9 cellular contexts compared by ENCODE assay signal in genomic region chr10:93437946-93438795, GRCh38. TPM values are rescaled to one million over a fixed set of nuclear protein-coding genes. Genes with fewer than 3 reads are reported as not detected.
DNase-seq lines count a peak whose midpoint lies in the region; ATAC-seq and TF ChIP-seq lines count a peak whose summit lies in the region.
"Had no signal": no experiment of that assay in that cellular context is flagged by ENCODE, and none has a peak within 500 bp of the region (broad histone marks: within the 10 kb centered on the region; RNA-seq: fewer than 3 reads in every experiment).

No MANE protein-coding gene starts in this region.

- no peak for DNase-seq in Panc1 (ENCODE audit: low read depth, low spot score)
- peak; percentile 75 for DNase-seq in fibroblast of mammary gland (ENCODE audit: low read depth)
- DNase-seq in neuronal stem cell (ENCODE audit: low spot score), result no peak
- DNase-seq in posterior vena cava (ENCODE audit: low spot score), result no peak
- no peak for DNase-seq in activated CD8-positive, alpha-beta memory T cell treated with anti-CD3 and anti-CD28 coated beads for 24 hours
- DNase-seq in stimulated activated CD8-positive, alpha-beta memory T cell treated with anti-CD3 and anti-CD28 coated beads, Interleukin-4, amount 100 ng/mL, for 48 hours, result no peak
- no peak for DNase-seq in activated T-cell treated with anti-CD3 and anti-CD28 coated beads, Interleukin-2, amount 50 U/mL, for 4 hours

- H3K4me2 ChIP-seq in neuronal stem cell (ENCODE audit: insufficient read depth, low read length, poor library complexity, severe bottlenecking), result peak overlapping the region; percentile 23

- H3K79me1 ChIP-seq in neuronal stem cell (ENCODE audit: low read depth, low read length), result no peaks in the 10 kb centered on the region

- no peaks in the 10 kb centered on the region for H3K9me3 Mint-ChIP-seq in activated T-cell treated with anti-CD3 and anti-CD28 coated beads, Interleukin-2, amount 50 U/mL, for 4 hours

- intact Hi-C loops in Panc1 (cut with micrococcal nuclease; ENCODE audit: unreplicated experiment), result loop anchor here (2.0 kb wide), 1 partner anchor 43 kb away; no protein-coding TSS in a partner anchor
- intact Hi-C loops in posterior vena cava (cut with DNase I), result loop anchor here in 1 of 2 donors (5.0 kb wide), 2 partner anchors 39 to 61 kb away; no protein-coding TSS in a partner anchor

- H3K4me3 ChIP-seq in ACC112 (ENCODE audit: low read depth, low read length) (peak overlapping the region; percentile 60), Panc1 (ENCODE audit: low read depth in 2 of 2, low read length in 2 of 2) (no peak overlapping the region), fibroblast of mammary gland (ENCODE audit: control insufficient read depth, low read depth, low read length) (no peak overlapping the region), neuronal stem cell (ENCODE audit: low read length in 2 of 2) (no peak overlapping the region)

- peak overlapping the region; percentile 10 for H3K4ac ChIP-seq in neuronal stem cell (ENCODE audit: low read length)

- H3K14ac ChIP-seq in neuronal stem cell (ENCODE audit: low read length), result no peak overlapping the region

- H3K27me3 Mint-ChIP-seq in activated T-cell treated with anti-CD3 and anti-CD28 coated beads, Interleukin-2, amount 50 U/mL, for 4 hours (ENCODE audit: low read depth), result no peaks in the 10 kb centered on the region

- H2BK5ac ChIP-seq in neuronal stem cell (ENCODE audit: low read length), result peak overlapping the region; percentile 69

- peaks cover 2% of the 10 kb centered on the region for H3K36me3 Mint-ChIP-seq in activated T-cell treated with anti-CD3 and anti-CD28 coated beads, Interleukin-2, amount 50 U/mL, for 4 hours (ENCODE audit: insufficient read depth)

- WGBS in neuronal stem cell (ENCODE audit: extremely low coverage in 2 of 2, insufficient read length in 2 of 2, insufficient replicate concordance in 1 of 2), 2 donors, result no CpG with 5 or more reads among the region's 25 CpGs

- in situ Hi-C loops in Panc1 (cut with HindIII; ENCODE audit: low pct_unique_long_range_greater_than_20kb, low sequenced_read_pairs), result no loop called here

- CTCF ChIA-PET in Panc1 (lab: Charles Lee), result interaction anchor here (0.6 to 0.7 kb wide), 2 partner anchors 21 to 42 kb away, joined by 3 read pairs; no protein-coding TSS in a partner anchor

- H3K18ac ChIP-seq in neuronal stem cell (ENCODE audit: low read length), result peak overlapping the region; percentile 93

- peaks cover 64% of the 10 kb centered on the region for H3K79me2 ChIP-seq in ACC112 (ENCODE audit: control insufficient read depth, insufficient read depth, low read length, unreplicated experiment)

- H3K4me1 ChIP-seq in ACC112 (ENCODE audit: control insufficient read depth, insufficient read depth, low read length, unreplicated experiment) (peaks cover 75% of the 10 kb centered on the region), Panc1 (ENCODE audit: control insufficient read depth, insufficient read depth, low read length) (peaks cover 87% of the 10 kb centered on the region), neuronal stem cell (ENCODE audit: control insufficient read depth in 2 of 2, insufficient read depth in 1 of 2, low read depth in 1 of 2, low read length in 2 of 2) (peaks cover 25 to 45% of the 10 kb centered on the region in 2 donors)

- POLR2A ChIA-PET in Panc1 (lab: Charles Lee), result interaction anchor here (0.8 to 1.2 kb wide), 3 partner anchors 25 to 44 kb away, joined by 3 to 4 read pairs (median 4); partner anchors contain the start of gene MYOF

- no peaks in the 10 kb centered on the region for H3K4me1 Mint-ChIP-seq in activated T-cell treated with anti-CD3 and anti-CD28 coated beads, Interleukin-2, amount 50 U/mL, for 4 hours (ENCODE audit: low read depth)

- H3K27ac ChIP-seq in ACC112 (ENCODE audit: low read depth, low read length) (peak overlapping the region; percentile 100), Panc1 (ENCODE audit: low read length) (peak overlapping the region; percentile 100), neuronal stem cell (replicated peaks; ENCODE audit: low read length) (peak overlapping the region; percentile 78)
- H3K27ac ChIP-seq: C4-2B had no signal

- H2AFZ ChIP-seq in ACC112 (ENCODE audit: low read length, unreplicated experiment), result no peak overlapping the region
- no peak overlapping the region for H2AFZ ChIP-seq in neuronal stem cell (ENCODE audit: low read length)

- TF ChIP-seq CTCF in Panc1 (IDR thresholded peaks at IDR 0.05) (no peak), fibroblast of mammary gland (conservative IDR thresholded peaks at IDR 0.05; ENCODE audit: control insufficient read depth, insufficient read depth, low read depth, low read length) (no peak)

- no peak overlapping the region for H3K4me3 Mint-ChIP-seq in activated T-cell treated with anti-CD3 and anti-CD28 coated beads, Interleukin-2, amount 50 U/mL, for 4 hours

- peak overlapping the region; percentile 7 for H3K9ac ChIP-seq in neuronal stem cell (ENCODE audit: low read depth, low read length, poor library complexity)

- peak overlapping the region; percentile 44 for H2AK5ac ChIP-seq in neuronal stem cell (ENCODE audit: low read depth, low read length)

- H4K8ac ChIP-seq in neuronal stem cell (ENCODE audit: low read depth, low read length), result no peak overlapping the region

- no peak overlapping the region for H4K91ac ChIP-seq in neuronal stem cell (ENCODE audit: low read depth, low read length, poor library complexity)

- no peak overlapping the region for H2BK15ac ChIP-seq in neuronal stem cell (ENCODE audit: low read length)

- H2BK12ac ChIP-seq in neuronal stem cell (ENCODE audit: low read length), result peak overlapping the region; percentile 85

- no TSS peak for BruUV-seq in Panc1 (replicated peaks; lab: Mats Ljungman, UMichigan)

- peaks cover 9% of the 10 kb centered on the region for H3K36me3 ChIP-seq in ACC112 (ENCODE audit: insufficient read depth, low read length)
- H3K36me3 ChIP-seq in Panc1 (ENCODE audit: control insufficient read depth, insufficient read depth, low read length), result peaks cover 18% of the 10 kb centered on the region; the same call in 1 of the 2 replicates
- H3K36me3 ChIP-seq in neuronal stem cell (replicated peaks in 1 of 2; ENCODE audit: control insufficient read depth in 2 of 2, insufficient read depth in 2 of 2, low read length in 2 of 2), result no peaks in the 10 kb centered on the region

- ATAC-seq in Panc1, result peak; percentile 46
- no peak for ATAC-seq in activated T-cell treated with anti-CD3 and anti-CD28 coated beads, Interleukin-2, amount 50 U/mL, for 4 hours

- H3K23ac ChIP-seq in neuronal stem cell (ENCODE audit: low read depth, low read length, poor library complexity), result no peak overlapping the region

- H3K27me3 ChIP-seq in ACC112 (ENCODE audit: insufficient read depth, low read length), result no peaks in the 10 kb centered on the region
- no peaks in the 10 kb centered on the region for H3K27me3 ChIP-seq in Panc1 (ENCODE audit: control insufficient read depth, insufficient read depth, low read length)
- H3K27me3 ChIP-seq in neuronal stem cell (ENCODE audit: control insufficient read depth in 3 of 3, insufficient read depth in 3 of 3, low read depth in 1 of 3, low read length in 3 of 3), result no peaks in the 10 kb centered on the region

- H3K9me3 ChIP-seq in Panc1 (ENCODE audit: control insufficient read depth, insufficient read depth, low read depth, low read length) (no peaks in the 10 kb centered on the region), neuronal stem cell (replicated peaks in 1 of 2; ENCODE audit: control insufficient read depth in 2 of 2, insufficient read depth in 1 of 2, low read depth in 1 of 2, low read length in 2 of 2) (no peaks in the 10 kb centered on the region)

- H2BK120ac ChIP-seq in neuronal stem cell (ENCODE audit: low read depth, low read length), result peak overlapping the region; percentile 58

RNA-seq across cellular contexts. Expression of gene MYOF, which starts 44.0 kb away (rescaled TPM):
- 376 TPM for total RNA-seq in Panc1 (2021; ENCODE audit: unreplicated experiment)
- 187 TPM for polyA plus RNA-seq in Panc1 (2012; ENCODE audit: insufficient read length)
- 2.9 TPM for polyA plus RNA-seq in neuronal stem cell (2013, experiment 1 of 2)
- polyA plus RNA-seq in neuronal stem cell (2013, experiment 2 of 2), result 2.8 TPM
- total RNA-seq in posterior vena cava, result 100 to 1,000 TPM; 182 to 227 TPM
- total RNA-seq in activated T-cell treated with anti-CD3 and anti-CD28 coated beads, Interleukin-2, amount 50 U/mL, for 4 hours, result 10 to 100 TPM; 39.2 to 65.4 (median 42.6) TPM

RNA-seq across cellular contexts. Expression of gene CEP55, which starts 58.2 kb away (rescaled TPM):
- total RNA-seq in Panc1 (2021; ENCODE audit: unreplicated experiment), result 96.4 TPM
- polyA plus RNA-seq in Panc1 (2012; ENCODE audit: insufficient read length), result 29.0 TPM
- 34.7 TPM for polyA plus RNA-seq in neuronal stem cell (2013, experiment 1 of 2)
- 34.1 TPM for polyA plus RNA-seq in neuronal stem cell (2013, experiment 2 of 2)
- total RNA-seq in posterior vena cava, result 1 to 10 TPM in 1 of 2 donors, under 1 TPM in 1; 0.48 to 1.1 TPM
- 1 to 10 TPM; 6.0 to 8.2 (median 8.0) TPM for total RNA-seq in activated T-cell treated with anti-CD3 and anti-CD28 coated beads, Interleukin-2, amount 50 U/mL, for 4 hours

Comparison
In these comparisons a context has a peak if more than half of its experiments do, and no peak if none do; other contexts are left out.
1. RNA of gene CEP55, which starts 58.2 kb away (total RNA-seq): 96.4 TPM in Panc1 (single experiment); 6.0 to 8.2 TPM in activated T-cell treated with anti-CD3 and anti-CD28 coated beads, Interleukin-2, amount 50 U/mL, for 4 hours and 0.48 to 1.1 TPM in posterior vena cava; every median in the first group is over 10 times any median in the second.
2. Peak in every context shown above with its lines, with median percentiles within 50 percentile points of each other: H3K27ac ChIP-seq.